Comparison of ENCODE assay signal across 1 cellular context in the genomic region with DNA sequence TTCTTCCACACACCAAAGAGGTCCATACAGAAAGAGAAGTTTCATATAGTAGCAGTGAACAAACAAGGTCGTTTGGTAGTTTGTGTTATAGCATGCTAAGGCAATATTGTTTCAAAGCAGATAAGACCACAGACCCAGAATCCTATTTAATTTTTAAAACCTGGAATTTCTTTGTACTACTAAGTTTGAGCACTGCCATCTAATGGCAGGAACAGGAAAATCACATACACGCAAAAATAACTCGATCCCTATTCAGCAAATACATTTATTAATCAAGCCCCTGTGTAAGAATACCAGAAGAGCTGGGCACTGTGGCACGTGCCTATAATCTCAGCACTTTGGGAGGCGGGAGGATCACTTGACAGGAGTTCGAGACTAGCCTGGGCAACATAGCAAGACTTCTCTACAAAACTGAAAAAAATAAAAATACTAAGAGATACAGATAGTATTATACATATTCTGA.
TF ChIP-seq lines count a peak whose summit lies in the region.

No MANE protein-coding gene starts in this region.

TF ChIP-seq in IMR-90, 13 proteins besides CTCF, POLR2A, EP300 and RAD21 (continued from another document):
- TF ChIP-seq MXI1 (IDR thresholded peaks at IDR 0.05; ENCODE audit: borderline replicate concordance, low read depth, low read length): no peak
- TF ChIP-seq MAFK (IDR thresholded peaks at IDR 0.05; ENCODE audit: low read depth, low read length): no peak
- TF ChIP-seq BHLHE40 (IDR thresholded peaks at IDR 0.05; ENCODE audit: low read depth, low read length): peak; percentile 46; the same call in 1 of the 2 replicates
